In genomic region chr11:88169481-88169880, GRCh38 we compare ENCODE assay signal across 19 cellular contexts. TPM values are rescaled to one million over a fixed set of nuclear protein-coding genes. Genes with fewer than 3 reads are reported as not detected.
DNase-seq lines count a peak whose midpoint lies in the region; ATAC-seq and TF ChIP-seq lines count a peak whose summit lies in the region.
"Had no signal": no experiment of that assay in that cellular context is flagged by ENCODE, and none has a peak within 500 bp of the region (broad histone marks: within the 10 kb centered on the region; RNA-seq: fewer than 3 reads in every experiment).

No MANE protein-coding gene starts in this region.

- no peaks in the 10 kb centered on the region for H3K36me3 ChIP-seq in upper lobe of right lung

- H3K4me1 ChIP-seq in upper lobe of right lung = peaks cover 8% of the 10 kb centered on the region

- peaks cover 2 to 7% (median 4%) of the 10 kb centered on the region in 4 donors for H3K4me1 Mint-ChIP-seq in naive thymus-derived CD8-positive, alpha-beta T cell

- H3K4me3 ChIP-seq in NB4 (ENCODE audit: low read depth, low read length) (no peak overlapping the region), upper lobe of right lung (no peak overlapping the region)

- no peak for TF ChIP-seq POLR2A in NB4 (IDR thresholded peaks at IDR 0.05; ENCODE audit: extremely low read depth, insufficient read length)

- H3K27me3 ChIP-seq in upper lobe of right lung = no peaks in the 10 kb centered on the region

- ATAC-seq in upper lobe of right lung (peak; percentile 63), left colon (no peak)
- ATAC-seq in naive thymus-derived CD8-positive, alpha-beta T cell = no peak

- H3K9me3 Mint-ChIP-seq in naive thymus-derived CD8-positive, alpha-beta T cell = no peaks in the 10 kb centered on the region
- H3K9me3 Mint-ChIP-seq: CD14-positive monocyte, HFFc6 had no signal

- TF ChIP-seq CTCF in NB4 (IDR thresholded peaks at IDR 0.05; ENCODE audit: low read depth, low read length) = no peak
- TF ChIP-seq CTCF in upper lobe of right lung (IDR thresholded peaks at IDR 0.05) = no peak

- H3K27ac ChIP-seq in upper lobe of right lung = no peak overlapping the region
- H3K27ac ChIP-seq: HL-60 had no signal

- POLR2A ChIA-PET in naive thymus-derived CD8-positive, alpha-beta T cell (lab: Charles Lee) = no interaction called here

- peak; percentile 16 for DNase-seq in NB4 (ENCODE audit: low read depth)
- peak; percentile 68 for DNase-seq in amniotic epithelial cell (ENCODE audit: low read depth)
- DNase-seq in fibroblast of peridontal ligament (ENCODE audit: extremely low read depth) = peak; percentile 43
- DNase-seq in upper lobe of right lung = no peak
- DNase-seq in left colon = no peak
- DNase-seq in SIG-M5 (lab: John Stamatoyannopoulos, UW) = no peak
- no peak for DNase-seq in naive thymus-derived CD8-positive, alpha-beta T cell
- DNase-seq: ACHN, DMS79, H7, HFFc6, Kasumi-1, NCI-H1105 treated with DMSO at 0.1 percent for 48 hours, NCI-H1694 treated with DMSO at 0.1 percent for 48 hours, NCI-H510A treated with DMSO at 0.1 percent for 48 hours, NCI-H82, RPMI8226 had no signal

- H3K9me3 ChIP-seq in upper lobe of right lung = no peaks in the 10 kb centered on the region

- H3K36me3 Mint-ChIP-seq in naive thymus-derived CD8-positive, alpha-beta T cell = no peaks in the 10 kb centered on the region
- H3K36me3 Mint-ChIP-seq: CD14-positive monocyte had no signal

- H3K27ac Mint-ChIP-seq in naive thymus-derived CD8-positive, alpha-beta T cell = no peak overlapping the region
- H3K27ac Mint-ChIP-seq: CD14-positive monocyte, HFFc6 had no signal

- peaks cover 0 to 9% (median 6%) of the 10 kb centered on the region in 5 donors for H3K27me3 Mint-ChIP-seq in naive thymus-derived CD8-positive, alpha-beta T cell

- intact Hi-C loops in upper lobe of right lung (cut with DNase I) = no loop called here
- intact Hi-C loops in left colon (cut with DNase I, micrococcal nuclease) = no loop called here

- H3K4me3 Mint-ChIP-seq in naive thymus-derived CD8-positive, alpha-beta T cell = no peak overlapping the region
- H3K4me3 Mint-ChIP-seq: CD14-positive monocyte, HFFc6 had no signal

RNA-seq across cellular contexts. Expression of gene RAB38, which starts 5.8 kb away (rescaled TPM):
- total RNA-seq in upper lobe of right lung = 8.1 TPM
- 1 to 10 TPM in 1 of 2 donors, under 1 TPM in 1; 0.70 to 2.1 TPM for total RNA-seq in left colon
- total RNA-seq in naive thymus-derived CD8-positive, alpha-beta T cell = under 1 TPM in 1 of 2 experiments, not detected in 1; 0.82 TPM
- polyA plus RNA-seq in naive thymus-derived CD8-positive, alpha-beta T cell = 1 to 10 TPM in 1 of 3 donors, under 1 TPM in 2; 0.75 to 1.0 (median 0.83) TPM

Comparison
In these comparisons a context has a peak if more than half of its experiments do, and no peak if none do; other contexts are left out.
1. DNase-seq: peak in NB4 (single experiment), amniotic epithelial cell (single experiment) and fibroblast of peridontal ligament (single experiment); none in upper lobe of right lung (single experiment), left colon (0 of 2), SIG-M5 (single experiment) and naive thymus-derived CD8-positive, alpha-beta T cell (0 of 10).